Comparison of ENCODE assay signal across 30 cellular contexts in genomic region chr19:2659856-2660432, GRCh38.
"Had no signal": no experiment of that assay in that cellular context is flagged by ENCODE, and none has a peak within 500 bp of the region (broad histone marks: within the 10 kb centered on the region; RNA-seq: fewer than 3 reads in every experiment).

No MANE protein-coding gene starts in this region.

- H3K36me3 ChIP-seq: heart left ventricle, right lobe of liver, uterus had no signal

- H2AFZ ChIP-seq: parathyroid adenoma had no signal

- H3K4me3 ChIP-seq: esophagus muscularis mucosa, heart left ventricle, right lobe of liver, uterus had no signal

- ATAC-seq: activated CD4-positive, CD25-positive, alpha-beta regulatory T cell treated with anti-CD3 and anti-CD28 coated beads, Interleukin-2, amount 50 U/mL, for 24 hours; activated naive CD8-positive, alpha-beta T cell treated with anti-CD3 and anti-CD28 coated beads, Interleukin-2, amount 50 U/mL, for 24 hours; activated T-helper 17 cell treated with anti-CD3 and anti-CD28 coated beads, Interleukin-2, amount 50 U/mL, for 72 hours; foreskin keratinocyte; heart left ventricle; left colon; right lobe of liver had no signal

- DNase-seq: activated CD4-positive, alpha-beta memory T cell treated with anti-CD3 and anti-CD28 coated beads for 36 hours; activated CD4-positive, alpha-beta T cell treated with anti-CD3 and anti-CD28 coated beads for 48 hours; activated CD8-positive, alpha-beta memory T cell treated with anti-CD3 and anti-CD28 coated beads, Interleukin-2, amount 50 U/mL, for 48 hours; activated naive CD8-positive, alpha-beta T cell treated with anti-CD3 and anti-CD28 coated beads, Interleukin-2, amount 50 U/mL, for 24 hours; activated T-cell treated with anti-CD3 and anti-CD28 coated beads, Interleukin-2, amount 50 U/mL, for 24 hours; amygdala; central memory CD4-positive, alpha-beta T cell; endodermal cell; foreskin keratinocyte; heart left ventricle; hypothalamus; immature natural killer cell; kidney; left colon; mammary epithelial cell; naive B cell; occipital lobe; right lobe of liver; stimulated activated CD4-positive, alpha-beta T cell treated with anti-CD3 and anti-CD28 coated beads, Interleukin-2, amount 100 ng/mL, for 48 hours; T-helper 1 cell; uterus had no signal

- H3K9ac ChIP-seq: parathyroid adenoma had no signal

- H3K9me3 Mint-ChIP-seq: activated CD4-positive, alpha-beta memory T cell treated with anti-CD3 and anti-CD28 coated beads for 36 hours; activated naive CD4-positive, alpha-beta T cell treated with anti-CD3 and anti-CD28 coated beads, Interleukin-2, amount 50 U/mL, for 24 hours; activated naive CD8-positive, alpha-beta T cell treated with anti-CD3 and anti-CD28 coated beads, Interleukin-2, amount 50 U/mL, for 24 hours; activated T-cell treated with anti-CD3 and anti-CD28 coated beads, Interleukin-2, amount 50 U/mL, for 24 hours; activated T-helper 17 cell treated with anti-CD3 and anti-CD28 coated beads, Interleukin-2, amount 50 U/mL, for 72 hours; immature natural killer cell; mesothelial cell of epicardium; stimulated activated naive CD8-positive, alpha-beta T cell treated with anti-CD3 and anti-CD28 coated beads, Interleukin-15, Interleukin-2, amounts not matched to agents 100 ng/mL and 50 ng/mL, for 24 hours; T-helper 2 cell treated with Interferon-gamma antibody and Interleukin-4, amounts not matched to agents 5 μg/mL and 100 μg/mL, for 36 hours; type B pancreatic cell had no signal

- H3K4me1 Mint-ChIP-seq: activated naive CD4-positive, alpha-beta T cell treated with anti-CD3 and anti-CD28 coated beads, Interleukin-2, amount 50 U/mL, for 24 hours; activated T-helper 17 cell treated with anti-CD3 and anti-CD28 coated beads, Interleukin-2, amount 50 U/mL, for 72 hours; endodermal cell; immature natural killer cell; mesothelial cell of epicardium had no signal

- H3K4me1 ChIP-seq: foreskin keratinocyte, right lobe of liver, uterus had no signal

- H3K36me3 Mint-ChIP-seq: activated CD4-positive, alpha-beta memory T cell treated with anti-CD3 and anti-CD28 coated beads for 36 hours; activated naive CD4-positive, alpha-beta T cell treated with anti-CD3 and anti-CD28 coated beads, Interleukin-2, amount 50 U/mL, for 24 hours; immature natural killer cell; mesothelial cell of epicardium; type B pancreatic cell had no signal

- H3K4me3 Mint-ChIP-seq: activated CD4-positive, alpha-beta memory T cell treated with anti-CD3 and anti-CD28 coated beads for 36 hours; activated naive CD4-positive, alpha-beta T cell treated with anti-CD3 and anti-CD28 coated beads, Interleukin-2, amount 50 U/mL, for 24 hours; activated naive CD8-positive, alpha-beta T cell treated with anti-CD3 and anti-CD28 coated beads, Interleukin-2, amount 50 U/mL, for 24 hours; activated T-cell treated with anti-CD3 and anti-CD28 coated beads, Interleukin-2, amount 50 U/mL, for 24 hours; activated T-helper 17 cell treated with anti-CD3 and anti-CD28 coated beads, Interleukin-2, amount 50 U/mL, for 72 hours; endodermal cell; immature natural killer cell; mesothelial cell of epicardium; stimulated activated naive CD8-positive, alpha-beta T cell treated with anti-CD3 and anti-CD28 coated beads, Interleukin-15, Interleukin-2, amounts not matched to agents 100 ng/mL and 50 ng/mL, for 24 hours; T-helper 2 cell treated with Interferon-gamma antibody and Interleukin-4, amounts not matched to agents 5 μg/mL and 100 μg/mL, for 36 hours; type B pancreatic cell had no signal

- H3K27me3 ChIP-seq: esophagus muscularis mucosa, foreskin keratinocyte, heart left ventricle, right lobe of liver, uterus had no signal

- H3K9me3 ChIP-seq: right lobe of liver, uterus had no signal

- H3K27ac Mint-ChIP-seq: activated CD4-positive, alpha-beta memory T cell treated with anti-CD3 and anti-CD28 coated beads for 36 hours; activated naive CD4-positive, alpha-beta T cell treated with anti-CD3 and anti-CD28 coated beads, Interleukin-2, amount 50 U/mL, for 24 hours; activated naive CD8-positive, alpha-beta T cell treated with anti-CD3 and anti-CD28 coated beads, Interleukin-2, amount 50 U/mL, for 24 hours; activated T-cell treated with anti-CD3 and anti-CD28 coated beads, Interleukin-2, amount 50 U/mL, for 24 hours; activated T-helper 17 cell treated with anti-CD3 and anti-CD28 coated beads, Interleukin-2, amount 50 U/mL, for 72 hours; endodermal cell; immature natural killer cell; mesothelial cell of epicardium; stimulated activated naive CD8-positive, alpha-beta T cell treated with anti-CD3 and anti-CD28 coated beads, Interleukin-15, Interleukin-2, amounts not matched to agents 100 ng/mL and 50 ng/mL, for 24 hours; T-helper 2 cell treated with Interferon-gamma antibody and Interleukin-4, amounts not matched to agents 5 μg/mL and 100 μg/mL, for 36 hours; type B pancreatic cell had no signal

- H3K27ac ChIP-seq: esophagus muscularis mucosa, foreskin keratinocyte, heart left ventricle, parathyroid adenoma, right lobe of liver, uterus had no signal

- H3K27me3 Mint-ChIP-seq: activated CD4-positive, alpha-beta memory T cell treated with anti-CD3 and anti-CD28 coated beads for 36 hours; activated naive CD4-positive, alpha-beta T cell treated with anti-CD3 and anti-CD28 coated beads, Interleukin-2, amount 50 U/mL, for 24 hours; activated naive CD8-positive, alpha-beta T cell treated with anti-CD3 and anti-CD28 coated beads, Interleukin-2, amount 50 U/mL, for 24 hours; activated T-cell treated with anti-CD3 and anti-CD28 coated beads, Interleukin-2, amount 50 U/mL, for 24 hours; activated T-helper 17 cell treated with anti-CD3 and anti-CD28 coated beads, Interleukin-2, amount 50 U/mL, for 72 hours; naive B cell; stimulated activated naive CD8-positive, alpha-beta T cell treated with anti-CD3 and anti-CD28 coated beads, Interleukin-15, Interleukin-2, amounts not matched to agents 100 ng/mL and 50 ng/mL, for 24 hours; type B pancreatic cell had no signal
